Comparison of ENCODE assay signal across 25 cellular contexts in the genomic region with DNA sequence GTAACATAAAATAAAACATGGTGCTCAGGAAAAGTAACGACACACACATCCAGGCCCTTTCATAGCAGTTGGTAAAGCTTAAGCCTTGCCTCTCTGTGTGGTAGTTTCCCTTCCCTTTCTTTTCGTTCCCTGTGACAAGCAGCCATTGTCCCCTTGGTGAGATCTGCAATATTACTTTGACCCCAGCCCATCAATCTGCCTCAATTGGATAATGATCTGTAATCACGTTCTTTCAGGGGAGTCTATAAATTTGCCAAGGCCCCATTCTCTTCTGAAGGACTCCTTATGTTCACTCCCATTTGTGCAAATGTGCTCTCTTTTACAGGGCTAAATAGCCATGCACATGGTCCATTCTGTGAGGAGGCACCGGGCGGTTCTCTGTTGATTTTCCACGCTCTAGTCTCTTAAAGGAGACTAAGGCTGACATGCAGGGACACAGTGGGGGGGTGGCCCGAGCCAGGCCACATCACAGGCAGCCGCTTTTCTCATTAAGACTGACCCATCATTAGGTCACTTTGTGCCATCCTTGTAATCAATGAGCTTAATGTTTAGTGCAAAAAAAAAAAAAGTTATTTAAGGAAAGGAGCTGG.
A peak's percentile ranks its signal among the peaks of the same experiment; 100 is the strongest.
DNase-seq lines count a peak whose midpoint lies in the region; ATAC-seq and TF ChIP-seq lines count a peak whose summit lies in the region.
"Had no signal": no experiment of that assay in that cellular context is flagged by ENCODE, and none has a peak within 500 bp of the region (broad histone marks: within the 10 kb centered on the region; RNA-seq: fewer than 3 reads in every experiment).

No MANE protein-coding gene starts in this region.

- CTCF ChIA-PET in PC-9 (lab: Charles Lee): no interaction called here

- H3K4me1 ChIP-seq in gastrocnemius medialis (no peaks in the 10 kb centered on the region), PC-9 (replicated peaks; ENCODE audit: insufficient read depth) (no peaks in the 10 kb centered on the region)
- H3K4me1 ChIP-seq: right atrium auricular region, SJCRH30, upper lobe of left lung had no signal

- intact Hi-C loops in gastrocnemius medialis (cut with DNase I; ENCODE audit: low total_unique reads): no loop called here
- intact Hi-C loops in PC-9 (cut with micrococcal nuclease; ENCODE audit: unreplicated experiment): no loop called here

- H3K9me3 ChIP-seq in gastrocnemius medialis (no peaks in the 10 kb centered on the region), PC-9 (ENCODE audit: insufficient read depth, low read depth) (no peaks in the 10 kb centered on the region)
- H3K9me3 ChIP-seq: right atrium auricular region, SJCRH30, upper lobe of left lung had no signal

- H4K20me1 ChIP-seq in PC-9 (ENCODE audit: insufficient read depth): no peaks in the 10 kb centered on the region

- no peak overlapping the region for H2AFZ ChIP-seq in PC-9

- BruUV-seq in PC-9 (replicated peaks; lab: Mats Ljungman, UMichigan): no TSS peak

- H3F3A ChIP-seq in PC-9 (ENCODE audit: insufficient read depth, low read depth): no peaks in the 10 kb centered on the region

- H3K36me3 ChIP-seq in gastrocnemius medialis (no peaks in the 10 kb centered on the region), PC-9 (ENCODE audit: low read depth) (no peaks in the 10 kb centered on the region)
- H3K36me3 ChIP-seq: right atrium auricular region, SJCRH30, upper lobe of left lung, WERI-Rb-1 had no signal

- no peak overlapping the region for H3K4me2 ChIP-seq in PC-9

- H3K27me3 ChIP-seq in gastrocnemius medialis (no peaks in the 10 kb centered on the region), PC-9 (ENCODE audit: insufficient read depth, low read depth) (no peaks in the 10 kb centered on the region)
- H3K27me3 ChIP-seq: right atrium auricular region, SJCRH30, upper lobe of left lung had no signal

- ATAC-seq in gastrocnemius medialis: no peak
- ATAC-seq: left lobe of liver had no signal

- TF ChIP-seq POLR2A in gastrocnemius medialis (IDR thresholded peaks at IDR 0.05): no peak

- H3K9me2 ChIP-seq in PC-9 (ENCODE audit: insufficient read depth): no peaks in the 10 kb centered on the region

- peak; percentile 1 for DNase-seq in NCI-H345 (lab: John Stamatoyannopoulos, UW)
- DNase-seq in NCI-H345 treated with DMSO at 0.1 percent for 48 hours (lab: John Stamatoyannopoulos, UW; ENCODE audit: unreplicated experiment): no peak
- peak; percentile 100 for DNase-seq in NCI-H748 (lab: John Stamatoyannopoulos, UW; ENCODE audit: unreplicated experiment)
- DNase-seq in foreskin melanocyte: peak; percentile 84
- no peak for DNase-seq in hepatic stellate cell (ENCODE audit: low spot score)
- no peak for DNase-seq in gastrocnemius medialis
- DNase-seq in HT-29 (ENCODE audit: low spot score): no peak
- DNase-seq in PC-9: no peak
- DNase-seq: activated CD4-positive, alpha-beta T cell treated with anti-CD3 and anti-CD28 coated beads for 4 hours; activated effector memory CD4-positive, alpha-beta T cell treated with anti-CD3 and anti-CD28 coated beads, Interleukin-2, amount 50 U/mL, for 16 hours; AML-193; CD4-positive, alpha-beta T cell; effector CD8-positive, alpha-beta T cell; NCI-H1048; NCI-H510A treated with DMSO at 0.1 percent for 48 hours; RPMI8226; SJCRH30; small intestine; stimulated activated naive CD4-positive, alpha-beta T cell; T1000; upper lobe of left lung; WERI-Rb-1 had no signal

- TF ChIP-seq CTCF in gastrocnemius medialis (IDR thresholded peaks at IDR 0.05 in 4 of 5, conservative IDR thresholded peaks at IDR 0.05 in 1 of 5): no peak
- TF ChIP-seq CTCF in PC-9 (conservative IDR thresholded peaks at IDR 0.05): no peak

- in situ Hi-C loops in gastrocnemius medialis (cut with MboI; ENCODE audit: low sequenced_read_pairs in 4 of 4): no loop called here

- H3K4me3 ChIP-seq in gastrocnemius medialis (no peak overlapping the region), PC-9 (no peak overlapping the region)
- H3K4me3 ChIP-seq: right atrium auricular region, SJCRH30, upper lobe of left lung had no signal

- POLR2A ChIA-PET in PC-9 (lab: Charles Lee; ENCODE audit: unreplicated experiment): no interaction called here

- no peaks in the 10 kb centered on the region for H3K79me2 ChIP-seq in PC-9 (ENCODE audit: low read depth)

- no peak overlapping the region for H3K27ac ChIP-seq in gastrocnemius medialis
- H3K27ac ChIP-seq in PC-9: no peak overlapping the region
- H3K27ac ChIP-seq: epithelial cell of prostate, right atrium auricular region, SJCRH30, upper lobe of left lung, WERI-Rb-1 had no signal

Comparison
In these comparisons a context has a peak if more than half of its experiments do, and no peak if none do; other contexts are left out.
1. DNase-seq: peak in NCI-H345 (single experiment), NCI-H748 (single experiment) and foreskin melanocyte (single experiment); none in NCI-H345 treated with DMSO at 0.1 percent for 48 hours (single experiment), hepatic stellate cell (single experiment), gastrocnemius medialis (0 of 2), HT-29 (single experiment) and PC-9 (0 of 2).